ENCODE assay signal across 18 cellular contexts in genomic region chr11:34827239-34827638, GRCh38.
DNase-seq lines count a peak whose midpoint lies in the region; ATAC-seq, FAIRE-seq and TF ChIP-seq lines count a peak whose summit lies in the region.
"Had no signal": no experiment of that assay in that cellular context is flagged by ENCODE, and none has a peak within 500 bp of the region (broad histone marks: within the 10 kb centered on the region; RNA-seq: fewer than 3 reads in every experiment).

No MANE protein-coding gene starts in this region.

- no peaks in the 10 kb centered on the region; the same call in 1 of the 2 replicates for H3F3A ChIP-seq in Loucy (ENCODE audit: low read depth)

- H3K36me3 Mint-ChIP-seq in activated T-cell treated with anti-CD3 and anti-CD28 coated beads, Interleukin-2, amount 50 U/mL, for 24 hours (ENCODE audit: low read depth): no peaks in the 10 kb centered on the region
- H3K36me3 Mint-ChIP-seq: activated naive CD8-positive, alpha-beta T cell had no signal

- H3K4me1 ChIP-seq in Loucy (ENCODE audit: insufficient read depth, low read length, poor library complexity, severe bottlenecking) (peaks cover 22% of the 10 kb centered on the region), lower lobe of right lung (peaks cover 11% of the 10 kb centered on the region), pancreas (no peaks in the 10 kb centered on the region)

- H3K27ac Mint-ChIP-seq in activated T-cell treated with anti-CD3 and anti-CD28 coated beads, Interleukin-2, amount 50 U/mL, for 24 hours: no peak overlapping the region
- H3K27ac Mint-ChIP-seq: activated naive CD8-positive, alpha-beta T cell; endodermal cell had no signal

- H3K4me2 ChIP-seq in Loucy (ENCODE audit: low read depth, low read length, poor library complexity, severe bottlenecking): no peak overlapping the region

- peaks cover 21% of the 10 kb centered on the region for H3K27me3 Mint-ChIP-seq in activated T-cell treated with anti-CD3 and anti-CD28 coated beads, Interleukin-2, amount 50 U/mL, for 24 hours

- 0 out of 2 replicates have a peak overlapping the region, but pooled peaks have one; percentile 19 for H2AFZ ChIP-seq in Loucy (ENCODE audit: low read length)
- H2AFZ ChIP-seq: GM23248 had no signal

- H4K20me1 ChIP-seq in Loucy (ENCODE audit: insufficient read depth, low read length, poor library complexity, severe bottlenecking): no peaks in the 10 kb centered on the region

- H3K79me2 ChIP-seq in Loucy (ENCODE audit: insufficient read depth, low read length): no peaks in the 10 kb centered on the region

- WGBS in pancreas, 2 donors: 86 to 92% methylated on average over 1 of the region's 1 CpG

- H3K9me3 ChIP-seq in Loucy (ENCODE audit: insufficient read depth, low read depth, low read length) (no peaks in the 10 kb centered on the region), lower lobe of right lung (no peaks in the 10 kb centered on the region), pancreas (no peaks in the 10 kb centered on the region)
- H3K9me3 ChIP-seq: neutrophil had no signal

- no peak for TF ChIP-seq POLR2A in GM18505 (IDR thresholded peaks at IDR 0.05; ENCODE audit: borderline replicate concordance, extremely low read depth, insufficient read depth, insufficient read length)

- H3K4me1 Mint-ChIP-seq in activated T-cell treated with anti-CD3 and anti-CD28 coated beads, Interleukin-2, amount 50 U/mL, for 24 hours (ENCODE audit: low read depth): peaks cover 4% of the 10 kb centered on the region

- H3K27ac ChIP-seq in lower lobe of right lung (no peak overlapping the region), pancreas (peak overlapping the region in 2 of 4 donors; percentile 0 to 57)
- H3K27ac ChIP-seq: cardiac muscle cell, GM23248, neutrophil had no signal

- intact Hi-C loops in lower lobe of right lung (cut with DNase I): no loop called here
- intact Hi-C loops in pancreas (cut with DNase I): no loop called here

- no peak for TF ChIP-seq CTCF in Loucy (conservative IDR thresholded peaks at IDR 0.05; ENCODE audit: low read length)
- no peak for TF ChIP-seq CTCF in lower lobe of right lung (IDR thresholded peaks at IDR 0.05)
- TF ChIP-seq CTCF in pancreas (IDR thresholded peaks at IDR 0.05): no peak

- ATAC-seq in GM18505 (IDR thresholded peaks at IDR 0.05; ENCODE audit: unreplicated experiment): peak; percentile 76
- peak; percentile 71 for ATAC-seq in HG02623 (IDR thresholded peaks at IDR 0.05; ENCODE audit: unreplicated experiment)
- peak; percentile 20 to 56 for ATAC-seq in lower lobe of right lung
- no peak for ATAC-seq in pancreas

- no peak overlapping the region for H3K4me3 Mint-ChIP-seq in activated T-cell treated with anti-CD3 and anti-CD28 coated beads, Interleukin-2, amount 50 U/mL, for 24 hours
- H3K4me3 Mint-ChIP-seq: activated naive CD8-positive, alpha-beta T cell; endodermal cell had no signal

- no peak for FAIRE-seq in pancreas (lab: Jason Lieb, UNC)

- H3K27me3 ChIP-seq in Loucy (ENCODE audit: insufficient read depth, low read length, poor library complexity, severe bottlenecking) (no peaks in the 10 kb centered on the region), lower lobe of right lung (ENCODE audit: low read depth) (no peaks in the 10 kb centered on the region), pancreas (no peaks in the 10 kb centered on the region)
- H3K27me3 ChIP-seq: cardiac muscle cell, neutrophil had no signal

- no peaks in the 10 kb centered on the region for H3K9me3 Mint-ChIP-seq in activated T-cell treated with anti-CD3 and anti-CD28 coated beads, Interleukin-2, amount 50 U/mL, for 24 hours
- H3K9me3 Mint-ChIP-seq: endodermal cell had no signal

- no peak for DNase-seq in lower lobe of right lung
- no peak for DNase-seq in NCI-H2171 treated with DMSO at 0.1 percent for 48 hours (lab: John Stamatoyannopoulos, UW)
- DNase-seq in activated T-cell treated with anti-CD3 and anti-CD28 coated beads, Interleukin-2, amount 50 U/mL, for 24 hours: no peak
- DNase-seq in activated CD4-positive, CD25-positive, alpha-beta regulatory T cell (lab: John Stamatoyannopoulos, UW): no peak
- no peak for DNase-seq in pancreas
- DNase-seq: DMS153; endodermal cell; foreskin melanocyte; GM23248; NCI-H187 treated with DMSO at 0.1 percent for 48 hours; NCI-H526 treated with DMSO at 0.1 percent for 48 hours; stimulated activated naive CD4-positive, alpha-beta T cell treated with Interleukin-2 at 50 U/mL for 16 hours had no signal

- H3K9me2 ChIP-seq in Loucy (replicated peaks; ENCODE audit: low read depth, low read length): no peaks in the 10 kb centered on the region

- no peaks in the 10 kb centered on the region for H3K36me3 ChIP-seq in Loucy (ENCODE audit: insufficient read depth, low read length)
- no peaks in the 10 kb centered on the region for H3K36me3 ChIP-seq in lower lobe of right lung
- H3K36me3 ChIP-seq in pancreas: no peaks in the 10 kb centered on the region
- H3K36me3 ChIP-seq: cardiac muscle cell, neutrophil had no signal

- no peak overlapping the region for H3K4me3 ChIP-seq in Loucy (ENCODE audit: low read length, poor library complexity, severe bottlenecking)
- no peak overlapping the region for H3K4me3 ChIP-seq in lower lobe of right lung
- H3K4me3 ChIP-seq in pancreas: no peak overlapping the region
- H3K4me3 ChIP-seq: cardiac muscle cell, GM23248 had no signal

- no peak overlapping the region for H3K9ac ChIP-seq in Loucy (ENCODE audit: low read depth, low read length, poor library complexity, severe bottlenecking)
- H3K9ac ChIP-seq: GM23248 had no signal

Comparison
In these comparisons a context has a peak if more than half of its experiments do, and no peak if none do; other contexts are left out.
1. ATAC-seq: peak in GM18505 (single experiment), HG02623 (single experiment) and lower lobe of right lung (2 of 2); none in pancreas (0 of 4).